In the genomic region with DNA sequence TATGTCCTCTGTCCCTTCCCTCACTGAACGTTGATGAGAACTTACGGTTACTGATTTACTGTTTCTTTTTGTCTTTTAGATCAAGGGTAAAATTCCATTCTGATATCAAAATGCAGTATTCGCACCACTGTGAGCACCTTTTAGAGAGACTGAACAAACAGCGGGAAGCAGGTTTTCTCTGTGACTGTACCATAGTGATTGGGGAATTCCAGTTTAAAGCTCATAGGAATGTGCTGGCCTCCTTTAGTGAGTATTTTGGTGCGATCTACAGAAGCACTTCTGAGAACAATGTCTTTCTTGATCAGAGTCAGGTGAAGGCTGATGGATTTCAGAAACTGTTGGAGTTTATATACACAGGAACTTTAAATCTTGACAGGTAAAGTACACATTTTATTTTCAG, we compare ENCODE assay signal across 1 cellular context.
TF ChIP-seq lines count a peak whose summit lies in the region.

No MANE protein-coding gene starts in this region.

TF ChIP-seq in endothelial cell of umbilical vein, 7 proteins besides CTCF, POLR2A, EP300 and RAD21:
- TF ChIP-seq FOS (IDR thresholded peaks at IDR 0.05; ENCODE audit: borderline replicate concordance, insufficient read depth, low read length) (no peak), POLR2AphosphoS5 (IDR thresholded peaks at IDR 0.05; ENCODE audit: insufficient read depth, low read depth, low read length) (no peak), JUN (IDR thresholded peaks at IDR 0.05; ENCODE audit: borderline replicate concordance, insufficient read depth, insufficient read length, low read depth) (no peak), EZH2 (IDR thresholded peaks at IDR 0.05; ENCODE audit: borderline replicate concordance, low read depth, low read length, severe bottlenecking) (no peak), GATA2 (IDR thresholded peaks at IDR 0.05; ENCODE audit: insufficient read depth, insufficient read length, low read depth, low read length) (no peak), MYC (IDR thresholded peaks at IDR 0.05; ENCODE audit: low read depth, low read length) (no peak)
- TF ChIP-seq, protein P1, sequence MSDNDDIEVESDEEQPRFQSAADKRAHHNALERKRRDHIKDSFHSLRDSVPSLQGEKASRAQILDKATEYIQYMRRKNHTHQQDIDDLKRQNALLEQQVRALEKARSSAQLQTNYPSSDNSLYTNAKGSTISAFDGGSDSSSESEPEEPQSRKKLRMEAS (IDR thresholded peaks at IDR 0.05; ENCODE audit: insufficient read depth, insufficient read length): no peak
